Comparison of ENCODE assay signal across 8 cellular contexts in the genomic region with DNA sequence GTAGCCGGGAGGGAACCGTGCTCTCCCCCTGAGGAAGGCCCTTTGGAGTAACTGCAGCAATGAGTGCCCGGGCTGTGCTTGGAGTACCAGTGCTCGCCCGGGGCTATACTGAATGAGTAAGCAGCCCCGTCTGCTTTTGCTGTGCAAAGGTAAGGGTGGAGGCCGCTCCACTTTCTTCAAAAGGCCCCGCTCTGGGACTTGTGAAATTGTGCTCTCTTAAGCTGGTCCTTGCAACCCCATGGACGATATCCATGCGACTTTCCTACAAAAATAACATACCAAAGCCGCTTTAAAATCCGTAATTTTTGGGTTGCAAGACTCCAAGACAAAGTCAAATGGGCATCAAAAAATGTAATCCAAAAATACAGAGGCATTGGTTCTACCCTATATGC. TPM values are rescaled to one million over a fixed set of nuclear protein-coding genes. Genes with fewer than 3 reads are reported as not detected.
DNase-seq lines count a peak whose midpoint lies in the region; ATAC-seq and TF ChIP-seq lines count a peak whose summit lies in the region.

No MANE protein-coding gene starts in this region.

- H4K91ac ChIP-seq in IMR-90 (ENCODE audit: insufficient read depth, low read depth, low read length) = no peak overlapping the region

- no peaks in the 10 kb centered on the region for H3K9me3 Mint-ChIP-seq in activated naive CD8-positive, alpha-beta T cell treated with anti-CD3 and anti-CD28 coated beads, Interleukin-2, amount 10 ng/mL, durations not matched to agents 7 days and 5 days
- H3K9me3 Mint-ChIP-seq in stimulated activated naive B cell treated with anti-CD40 and anti-IgM and Interleukin-4, amounts not matched to agents 10 μg/mL and 1 μg/mL and 100 μg/mL, for 72 hours = no peaks in the 10 kb centered on the region

- in situ Hi-C loops in IMR-90 (cut with MboI; ENCODE audit: low sequenced_read_pairs) = no loop called here

- H3K56ac ChIP-seq in IMR-90 (ENCODE audit: extremely low read depth, insufficient read depth, low read length) = no peak overlapping the region

- peaks cover 78% of the 10 kb centered on the region for H3K4me1 Mint-ChIP-seq in activated naive CD8-positive, alpha-beta T cell treated with anti-CD3 and anti-CD28 coated beads, Interleukin-2, amount 10 ng/mL, durations not matched to agents 7 days and 5 days
- H3K4me1 Mint-ChIP-seq in stimulated activated naive B cell treated with anti-CD40 and anti-IgM and Interleukin-4, amounts not matched to agents 10 μg/mL and 1 μg/mL and 100 μg/mL, for 72 hours = peaks cover 46 to 70% of the 10 kb centered on the region in 2 donors

- H3K4me2 ChIP-seq in IMR-90 (ENCODE audit: low read depth, low read length) = peak overlapping the region; percentile 55

- BruUV-seq in IMR-90 (replicated peaks; lab: Mats Ljungman, UMichigan) = no TSS peak

- no peaks in the 10 kb centered on the region for H3K9me3 ChIP-seq in IMR-90 (ENCODE audit: control insufficient read depth, insufficient read depth, low read length)
- no peaks in the 10 kb centered on the region for H3K9me3 ChIP-seq in adrenal gland (replicated peaks in 1 of 3)

- H4K8ac ChIP-seq in IMR-90 (ENCODE audit: low read depth in 2 of 2, low read length in 2 of 2) = peak overlapping the region; percentile 23 to 47; a peak in 2 of 4 replicates

- H3K4me3 Mint-ChIP-seq in activated naive CD8-positive, alpha-beta T cell treated with anti-CD3 and anti-CD28 coated beads, Interleukin-2, amount 10 ng/mL, durations not matched to agents 7 days and 5 days = peak overlapping the region; percentile 90
- H3K4me3 Mint-ChIP-seq in stimulated activated naive B cell treated with anti-CD40 and anti-IgM and Interleukin-4, amounts not matched to agents 10 μg/mL and 1 μg/mL and 100 μg/mL, for 72 hours = peak overlapping the region; percentile 95 to 98

- H3K9ac ChIP-seq in IMR-90 (ENCODE audit: low read depth, low read length) = peak overlapping the region; percentile 35

- H3K27me3 Mint-ChIP-seq in activated naive CD8-positive, alpha-beta T cell treated with anti-CD3 and anti-CD28 coated beads, Interleukin-2, amount 10 ng/mL, durations not matched to agents 7 days and 5 days = no peaks in the 10 kb centered on the region
- no peaks in the 10 kb centered on the region for H3K27me3 Mint-ChIP-seq in stimulated activated naive B cell treated with anti-CD40 and anti-IgM and Interleukin-4, amounts not matched to agents 10 μg/mL and 1 μg/mL and 100 μg/mL, for 72 hours

- ATAC-seq in GM19035 (IDR thresholded peaks at IDR 0.05; ENCODE audit: unreplicated experiment) = peak; percentile 29
- no peak for ATAC-seq in IMR-90 (ENCODE audit: low read depth)
- ATAC-seq in activated naive CD8-positive, alpha-beta T cell treated with anti-CD3 and anti-CD28 coated beads, Interleukin-2, amount 10 ng/mL, durations not matched to agents 7 days and 5 days (ENCODE audit: low read depth) = peak; percentile 44
- ATAC-seq in stimulated activated naive B cell treated with anti-CD40 and anti-IgM and Interleukin-4, amounts not matched to agents 10 μg/mL and 1 μg/mL and 100 μg/mL, for 72 hours (replicated peaks) = peak; percentile 49 to 54
- ATAC-seq in GM18861 (IDR thresholded peaks at IDR 0.05; ENCODE audit: unreplicated experiment) = no peak

- 0 out of 2 replicates have a peak overlapping the region, but pooled peaks have one; percentile 14 for H2BK120ac ChIP-seq in IMR-90 (ENCODE audit: low read depth, low read length)

- H3K23ac ChIP-seq in IMR-90 (ENCODE audit: low read depth, low read length) = peak overlapping the region; percentile 29; the same call in 1 of the 2 replicates

- POLR2A ChIA-PET in IMR-90 (lab: Charles Lee; ENCODE audit: unreplicated experiment) = no interaction called here
- POLR2A ChIA-PET in activated naive CD8-positive, alpha-beta T cell treated with anti-CD3 and anti-CD28 coated beads, Interleukin-2, amount 10 ng/mL, durations not matched to agents 7 days and 5 days (lab: Charles Lee) = interaction anchor here (2.6 to 3.9 kb wide), 2 partner anchors 15 to 85 kb away, joined by 9 to 32 read pairs; no protein-coding TSS in a partner anchor

- H3K4me3 ChIP-seq in IMR-90 (ENCODE audit: insufficient read depth, low read depth, low read length) = peak overlapping the region; percentile 74
- H3K4me3 ChIP-seq in adrenal gland = peak overlapping the region in 2 of 4 donors; percentile 24 to 88

- peaks cover 23% of the 10 kb centered on the region for H3K36me3 Mint-ChIP-seq in activated naive CD8-positive, alpha-beta T cell treated with anti-CD3 and anti-CD28 coated beads, Interleukin-2, amount 10 ng/mL, durations not matched to agents 7 days and 5 days
- peaks cover 38 to 45% of the 10 kb centered on the region in 2 donors for H3K36me3 Mint-ChIP-seq in stimulated activated naive B cell treated with anti-CD40 and anti-IgM and Interleukin-4, amounts not matched to agents 10 μg/mL and 1 μg/mL and 100 μg/mL, for 72 hours

- peaks cover 9% of the 10 kb centered on the region for H3K4me1 ChIP-seq in IMR-90 (ENCODE audit: control insufficient read depth, insufficient read depth, low read length)
- H3K4me1 ChIP-seq in adrenal gland (replicated peaks in 1 of 2) = peaks cover 0 to 5% of the 10 kb centered on the region in 2 donors

- H3K79me1 ChIP-seq in IMR-90 (ENCODE audit: low read depth in 1 of 2, low read length in 2 of 2) = peaks cover 22 to 30% of the 10 kb centered on the region in 2 experiments

- H4K20me1 ChIP-seq in IMR-90 (ENCODE audit: insufficient read depth, low read length) = no peaks in the 10 kb centered on the region

- no peak overlapping the region for H2BK15ac ChIP-seq in IMR-90 (ENCODE audit: low read depth, low read length)

- H2BK20ac ChIP-seq in IMR-90 (ENCODE audit: low read depth, low read length) = no peak overlapping the region

- CTCF ChIA-PET in IMR-90 (lab: Yijun Ruan, JAX) = interaction anchor here (0.6 to 2.2 kb wide), 2 partner anchors 86 to 87 kb away, joined by 3 to 6 read pairs; no protein-coding TSS in a partner anchor

- no peak for DNase-seq in IMR-90
- DNase-seq in activated naive CD8-positive, alpha-beta T cell treated with anti-CD3 and anti-CD28 coated beads, Interleukin-2, amount 10 ng/mL, durations not matched to agents 7 days and 5 days = no peak
- DNase-seq in islet precursor cell = peak; percentile 97
- no peak for DNase-seq in stimulated activated naive B cell treated with anti-CD40 and anti-IgM and Interleukin-4, amounts not matched to agents 10 μg/mL and 1 μg/mL and 100 μg/mL, for 72 hours
- DNase-seq in NCI-H226 = no peak
- DNase-seq in adrenal gland = no peak

- H2AK5ac ChIP-seq in IMR-90 (ENCODE audit: low read depth, low read length) = no peak overlapping the region

- 100% methylated on average over 2 of the region's 12 CpGs; no CpG with 5 or more reads in 1 of the 2 experiments for WGBS in IMR-90 (ENCODE audit: extremely low coverage in 2 of 2, insufficient read length in 1 of 2), 2 experiments
- WGBS in adrenal gland, 4 donors = 65 to 72% (median 70%) methylated on average over 9 to 12 of the region's 12 CpGs

- H3K27me3 ChIP-seq in IMR-90 (ENCODE audit: control insufficient read depth, insufficient read depth, low read length) (no peaks in the 10 kb centered on the region), adrenal gland (no peaks in the 10 kb centered on the region)

- H3K27ac ChIP-seq in IMR-90 (ENCODE audit: insufficient read depth, low read length) (no peak overlapping the region), adrenal gland (peak overlapping the region in 1 of 5 donors; percentile 85)

- peak overlapping the region; percentile 81 for H3K27ac Mint-ChIP-seq in activated naive CD8-positive, alpha-beta T cell treated with anti-CD3 and anti-CD28 coated beads, Interleukin-2, amount 10 ng/mL, durations not matched to agents 7 days and 5 days
- H3K27ac Mint-ChIP-seq in stimulated activated naive B cell treated with anti-CD40 and anti-IgM and Interleukin-4, amounts not matched to agents 10 μg/mL and 1 μg/mL and 100 μg/mL, for 72 hours = peak overlapping the region; percentile 99

- H2AFZ ChIP-seq in IMR-90 (replicated peaks; ENCODE audit: low read length, poor library complexity) = peak overlapping the region; percentile 74

- no peak overlapping the region for H2BK5ac ChIP-seq in IMR-90 (ENCODE audit: low read depth, low read length, poor library complexity, severe bottlenecking)

- no peak overlapping the region for H3K14ac ChIP-seq in IMR-90 (replicated peaks; ENCODE audit: low read depth, low read length)

- no peak for TF ChIP-seq RAD21 in IMR-90 (IDR thresholded peaks at IDR 0.05; ENCODE audit: low read length)

- peak overlapping the region; percentile 51 for H2AK9ac ChIP-seq in IMR-90 (replicated peaks; ENCODE audit: low read depth, low read length, poor library complexity)

- H3K18ac ChIP-seq in IMR-90 (ENCODE audit: low read depth, low read length) = no peak overlapping the region

- no peaks in the 10 kb centered on the region for H3K9me1 ChIP-seq in IMR-90 (ENCODE audit: insufficient read depth, low read length)

- no peaks in the 10 kb centered on the region for H3K36me3 ChIP-seq in IMR-90 (ENCODE audit: control insufficient read depth, insufficient read depth, low read length)
- no peaks in the 10 kb centered on the region for H3K36me3 ChIP-seq in adrenal gland (replicated peaks in 1 of 2)

- no peak for TF ChIP-seq CTCF in IMR-90 (conservative IDR thresholded peaks at IDR 0.05; ENCODE audit: low read depth, low read length)
- no peak for TF ChIP-seq CTCF in adrenal gland (IDR thresholded peaks at IDR 0.05)

- dilution Hi-C loops in IMR-90 (cut with HindIII; ENCODE audit: low sequenced_read_pairs, unreplicated experiment) = no loop called here

- no peak for TF ChIP-seq POLR2A in IMR-90 (IDR thresholded peaks at IDR 0.05; ENCODE audit: low read depth, low read length)
- TF ChIP-seq POLR2A in adrenal gland (IDR thresholded peaks at IDR 0.05) = no peak

- intact Hi-C loops in IMR-90 (cut with micrococcal nuclease) = loop anchor here (5.0 kb wide), 2 partner anchors 37 to 368 kb away; a partner anchor contains a TSS
- intact Hi-C loops in adrenal gland (cut with DNase I) = no loop called here

- no peak overlapping the region for H4K5ac ChIP-seq in IMR-90 (ENCODE audit: low read depth, low read length)

- H3K4ac ChIP-seq in IMR-90 (ENCODE audit: low read depth, low read length) = no peak overlapping the region

TF ChIP-seq in IMR-90, 13 proteins besides CTCF, POLR2A, EP300 and RAD21 (continues in another document):
- no peak for TF ChIP-seq CHD1 (IDR thresholded peaks at IDR 0.05; ENCODE audit: low read depth, low read length)
- no peak for TF ChIP-seq CEBPB (IDR thresholded peaks at IDR 0.05; ENCODE audit: low read depth, low read length)
- TF ChIP-seq MAZ (IDR thresholded peaks at IDR 0.05; ENCODE audit: borderline replicate concordance, low read depth, low read length) = no peak

RNA-seq across cellular contexts. Expression of a gene that starts 0.6 kb away (rescaled TPM):
- total RNA-seq in IMR-90 (2012; rRNA removed) (29.9 and 42.5 TPM in 2 replicates), adrenal gland (10 to 100 TPM in 2 of 8 donors, 1 to 10 TPM in 6; 1.4 to 12.7 (median 7.0) TPM)
- polyA plus RNA-seq in IMR-90 (2012; rRNA removed) (16.2 and 20.3 TPM in 2 replicates), adrenal gland (1 to 10 TPM; 3.1 to 6.3 (median 3.9) TPM)
- 2.1 and 6.1 TPM in 2 replicates for polyA plus RNA-seq in IMR-90 (2012; cell fraction: cytosol; rRNA removed)
- polyA plus RNA-seq in IMR-90 (2012; cell fraction: nucleus; rRNA removed; ENCODE audit: low replicate concordance) = 1.7 and 6.6 TPM in 2 replicates
- total RNA-seq in activated naive CD8-positive, alpha-beta T cell treated with anti-CD3 and anti-CD28 coated beads, Interleukin-2, amount 10 ng/mL, durations not matched to agents 7 days and 5 days = 100 to 1,000 TPM; 121 to 122 TPM

Comparison
In these comparisons a context has a peak if more than half of its experiments do, and no peak if none do; other contexts are left out.
1. ATAC-seq: peak in GM19035 (single experiment), activated naive CD8-positive, alpha-beta T cell treated with anti-CD3 and anti-CD28 coated beads, Interleukin-2, amount 10 ng/mL, durations not matched to agents 7 days and 5 days (single experiment) and stimulated activated naive B cell treated with anti-CD40 and anti-IgM and Interleukin-4, amounts not matched to agents 10 μg/mL and 1 μg/mL and 100 μg/mL, for 72 hours (2 of 2); none in IMR-90 (single experiment) and GM18861 (single experiment).